In the genomic region with DNA sequence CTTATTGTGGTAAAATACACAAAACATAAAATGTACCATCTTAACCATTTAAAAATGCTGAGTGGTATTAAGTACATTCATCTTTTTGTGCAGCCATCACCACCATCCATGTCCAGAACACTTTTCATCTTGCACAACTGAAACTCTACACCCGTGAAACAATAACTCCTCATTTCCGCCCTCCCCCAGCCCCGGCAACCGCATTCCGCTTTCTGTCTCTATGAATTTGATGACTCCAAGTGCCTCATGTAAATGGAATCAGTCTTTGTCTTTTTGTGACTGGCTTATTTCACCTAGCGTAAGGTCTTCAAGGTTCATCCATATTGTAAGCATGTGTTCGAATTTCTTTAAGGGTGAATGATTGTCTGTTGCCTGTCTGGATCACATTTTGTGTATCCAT, we compare ENCODE assay signal across 19 cellular contexts.
"Had no signal": no experiment of that assay in that cellular context is flagged by ENCODE, and none has a peak within 500 bp of the region (broad histone marks: within the 10 kb centered on the region; RNA-seq: fewer than 3 reads in every experiment).

No MANE protein-coding gene starts in this region.

- H3K4me1 Mint-ChIP-seq: activated CD4-positive, alpha-beta T cell treated with anti-CD3 and anti-CD28 coated beads for 36 hours; activated CD8-positive, alpha-beta memory T cell treated with anti-CD3 and anti-CD28 coated beads, Interleukin-2, amount 10 ng/mL, durations not matched to agents 7 days and 5 days; brain; stimulated activated effector memory CD8-positive, alpha-beta T cell treated with anti-CD3 and anti-CD28 coated beads, Interleukin-12 subunit alpha, Interleukin-12 subunit beta, amount 100 ng/mL, for 72 hours had no signal

- H3K27ac Mint-ChIP-seq: activated CD4-positive, alpha-beta memory T cell treated with anti-CD3 and anti-CD28 coated beads for 36 hours; activated CD4-positive, alpha-beta T cell treated with anti-CD3 and anti-CD28 coated beads for 36 hours; activated CD8-positive, alpha-beta memory T cell treated with anti-CD3 and anti-CD28 coated beads, Interleukin-2, amount 10 ng/mL, durations not matched to agents 7 days and 5 days; neural progenitor cell; stimulated activated effector memory CD8-positive, alpha-beta T cell treated with anti-CD3 and anti-CD28 coated beads, Interleukin-12 subunit alpha, Interleukin-12 subunit beta, amount 100 ng/mL, for 72 hours; T-helper 1 cell treated with Interleukin-12 subunit alpha and Interleukin-12 subunit beta and Interleukin-4 antibody, amounts not matched to agents 30 μg/mL and 1 μg/mL, for 36 hours had no signal

- H3K9me3 ChIP-seq: gastrocnemius medialis, heart right ventricle, pancreas, thyroid gland had no signal

- H3K4me3 Mint-ChIP-seq: activated CD4-positive, alpha-beta memory T cell treated with anti-CD3 and anti-CD28 coated beads for 36 hours; activated CD4-positive, alpha-beta T cell treated with anti-CD3 and anti-CD28 coated beads for 36 hours; activated CD8-positive, alpha-beta memory T cell treated with anti-CD3 and anti-CD28 coated beads, Interleukin-2, amount 10 ng/mL, durations not matched to agents 7 days and 5 days; brain; neural progenitor cell; stimulated activated effector memory CD8-positive, alpha-beta T cell treated with anti-CD3 and anti-CD28 coated beads, Interleukin-12 subunit alpha, Interleukin-12 subunit beta, amount 100 ng/mL, for 72 hours; T-helper 1 cell treated with Interleukin-12 subunit alpha and Interleukin-12 subunit beta and Interleukin-4 antibody, amounts not matched to agents 30 μg/mL and 1 μg/mL, for 36 hours had no signal

- H3K4me1 ChIP-seq: gastrocnemius medialis, heart right ventricle, neural progenitor cell, pancreas, thyroid gland had no signal

- H3K27me3 Mint-ChIP-seq: activated CD4-positive, alpha-beta memory T cell treated with anti-CD3 and anti-CD28 coated beads for 36 hours; activated CD4-positive, alpha-beta T cell treated with anti-CD3 and anti-CD28 coated beads for 36 hours; activated CD8-positive, alpha-beta memory T cell treated with anti-CD3 and anti-CD28 coated beads, Interleukin-2, amount 10 ng/mL, durations not matched to agents 7 days and 5 days; brain had no signal

- H3K9me3 Mint-ChIP-seq: activated CD4-positive, alpha-beta memory T cell treated with anti-CD3 and anti-CD28 coated beads for 36 hours; brain; neural progenitor cell; stimulated activated effector memory CD8-positive, alpha-beta T cell treated with anti-CD3 and anti-CD28 coated beads, Interleukin-12 subunit alpha, Interleukin-12 subunit beta, amount 100 ng/mL, for 72 hours; T-helper 1 cell treated with Interleukin-12 subunit alpha and Interleukin-12 subunit beta and Interleukin-4 antibody, amounts not matched to agents 30 μg/mL and 1 μg/mL, for 36 hours had no signal

- ATAC-seq: activated CD4-positive, alpha-beta T cell treated with anti-CD3 and anti-CD28 coated beads for 36 hours; activated CD8-positive, alpha-beta memory T cell treated with anti-CD3 and anti-CD28 coated beads, Interleukin-2, amount 10 ng/mL, durations not matched to agents 7 days and 5 days; gastrocnemius medialis; heart right ventricle; left cardiac atrium; pancreas; stimulated activated effector memory CD8-positive, alpha-beta T cell treated with anti-CD3 and anti-CD28 coated beads, Interleukin-12 subunit alpha, Interleukin-12 subunit beta, amount 100 ng/mL, for 72 hours had no signal

- H3K4me3 ChIP-seq: gastrocnemius medialis, heart right ventricle, lung, neural progenitor cell, pancreas, thyroid gland had no signal

- H3K27ac ChIP-seq: gastrocnemius medialis, heart right ventricle, neural progenitor cell, pancreas, thyroid gland had no signal

- H3K27me3 ChIP-seq: gastrocnemius medialis, heart right ventricle, neural progenitor cell, pancreas, thyroid gland had no signal

- FAIRE-seq: endothelial cell of umbilical vein, pancreas had no signal

- DNase-seq: activated CD4-positive, alpha-beta memory T cell treated with anti-CD3 and anti-CD28 coated beads for 36 hours; activated CD4-positive, alpha-beta T cell treated with anti-CD3 and anti-CD28 coated beads for 36 hours; activated CD8-positive, alpha-beta memory T cell treated with anti-CD3 and anti-CD28 coated beads, Interleukin-2, amount 10 ng/mL, durations not matched to agents 7 days and 5 days; activated naive CD4-positive, alpha-beta T cell treated with anti-CD3 and anti-CD28 coated beads, Interleukin-2, amount 50 U/mL, for 16 hours; activated T-cell treated with anti-CD3 and anti-CD28 coated beads, Interleukin-2, amount 50 U/mL, for 1 hour; cortex of kidney; effector CD8-positive, alpha-beta T cell; gastrocnemius medialis; heart right ventricle; left cardiac atrium; midbrain; pancreas; thyroid gland had no signal
